11 cellular contexts compared by ENCODE assay signal in the genomic region with DNA sequence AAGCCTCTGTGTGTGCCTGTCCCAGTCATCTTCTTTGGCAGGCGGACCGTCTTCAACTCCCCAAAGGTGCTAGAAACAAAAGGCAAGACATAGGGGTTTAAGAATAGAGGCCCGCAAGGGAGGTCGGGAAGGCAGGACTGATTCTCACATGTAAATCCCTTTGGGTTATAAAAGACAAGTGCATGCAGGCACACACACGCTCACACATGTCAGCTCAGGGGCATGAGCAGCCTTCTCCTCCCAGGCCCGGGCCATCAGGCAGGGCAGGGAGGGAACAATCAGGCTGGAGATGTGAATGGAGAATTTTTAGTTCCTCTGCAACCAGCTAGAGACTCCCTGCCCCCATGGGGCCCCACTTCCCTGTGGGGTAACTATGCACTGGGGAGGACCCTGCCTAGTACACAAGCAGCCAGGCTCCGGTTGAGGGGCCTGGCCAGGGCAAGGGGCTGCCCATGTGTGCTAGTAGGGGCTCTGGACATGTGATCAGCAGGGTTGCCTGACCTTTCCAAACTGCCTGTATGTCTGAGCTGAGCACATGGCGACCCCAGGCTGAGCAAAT.
"Had no signal": no experiment of that assay in that cellular context is flagged by ENCODE, and none has a peak within 500 bp of the region (broad histone marks: within the 10 kb centered on the region; RNA-seq: fewer than 3 reads in every experiment).

No MANE protein-coding gene starts in this region.

- DNase-seq: activated T-cell treated with anti-CD3 and anti-CD28 coated beads, Interleukin-2, amount 50 U/mL, for 1 hour; naive thymus-derived CD8-positive, alpha-beta T cell; stimulated activated CD4-positive, alpha-beta T cell treated with anti-CD3 and anti-CD28 coated beads, Interleukin-2, amount 100 ng/mL, for 24 hours; stimulated activated naive CD4-positive, alpha-beta T cell treated with Interleukin-2 at 50 U/mL for 16 hours; T-helper 17 cell; trophoblast cell had no signal

- ATAC-seq: naive thymus-derived CD8-positive, alpha-beta T cell; sciatic nerve; T-helper 17 cell had no signal

- H3K27me3 ChIP-seq: esophagus muscularis mucosa had no signal

- H3K4me1 ChIP-seq: prostate gland had no signal

- H3K27ac ChIP-seq: esophagus muscularis mucosa, prostate gland had no signal

- H3K9me3 ChIP-seq: esophagus muscularis mucosa, prostate gland had no signal

- H3K36me3 ChIP-seq: prostate gland had no signal

- H3K4me3 ChIP-seq: esophagus muscularis mucosa, prostate gland had no signal

- FAIRE-seq: islet of Langerhans, TTC549 had no signal
